In genomic region chr1:217574265-217574949, GRCh38 we compare ENCODE assay signal across 26 cellular contexts. TPM values are rescaled to one million over a fixed set of nuclear protein-coding genes. Genes with fewer than 3 reads are reported as not detected.
"Had no signal": no experiment of that assay in that cellular context is flagged by ENCODE, and none has a peak within 500 bp of the region (broad histone marks: within the 10 kb centered on the region; RNA-seq: fewer than 3 reads in every experiment).

No MANE protein-coding gene starts in this region.

- H3K27ac ChIP-seq: breast epithelium, dorsolateral prefrontal cortex, esophagus squamous epithelium, gastrocnemius medialis, lower lobe of right lung, upper lobe of right lung had no signal

- ATAC-seq: activated T-cell treated with anti-CD3 and anti-CD28 coated beads, Interleukin-2, amount 50 U/mL, for 4 hours; effector memory CD8-positive, alpha-beta T cell; gastrocnemius medialis; lower lobe of right lung; naive thymus-derived CD8-positive, alpha-beta T cell; upper lobe of right lung had no signal

- H3K27me3 ChIP-seq: breast epithelium, dorsolateral prefrontal cortex, esophagus squamous epithelium, gastrocnemius medialis, upper lobe of right lung had no signal

- H3K9me3 Mint-ChIP-seq: activated B cell treated with CpG ODN at 0.5 μM for 24 hours; activated naive CD8-positive, alpha-beta T cell treated with anti-CD3 and anti-CD28 coated beads, Interleukin-2, amount 10 ng/mL, durations not matched to agents 7 days and 5 days; activated T-cell treated with anti-CD3 and anti-CD28 coated beads, Interleukin-2, amount 50 U/mL, for 4 hours; activated T-helper 2 cell treated with anti-CD3 and anti-CD28 coated beads, Interferon-gamma antibody, Interleukin-2, Interleukin-4, amounts not matched to agents 10 μg/mL and 5 μg/mL and 100 μg/mL, durations not matched to agents 14 hours and 24 hours and 36 hours; central memory CD8-positive, alpha-beta T cell; effector memory CD8-positive, alpha-beta T cell; naive thymus-derived CD8-positive, alpha-beta T cell; T-helper 1 cell treated with Interleukin-12 subunit alpha and Interleukin-12 subunit beta and Interleukin-4 antibody, amounts not matched to agents 30 μg/mL and 1 μg/mL, for 36 hours had no signal

- H3K27me3 Mint-ChIP-seq: activated B cell treated with CpG ODN at 0.5 μM for 24 hours; activated naive CD8-positive, alpha-beta T cell treated with anti-CD3 and anti-CD28 coated beads, Interleukin-2, amount 10 ng/mL, durations not matched to agents 7 days and 5 days; central memory CD8-positive, alpha-beta T cell; effector memory CD8-positive, alpha-beta T cell; naive thymus-derived CD8-positive, alpha-beta T cell had no signal

- H3K27ac Mint-ChIP-seq: activated B cell treated with CpG ODN at 0.5 μM for 24 hours; activated naive CD8-positive, alpha-beta T cell treated with anti-CD3 and anti-CD28 coated beads, Interleukin-2, amount 10 ng/mL, durations not matched to agents 7 days and 5 days; activated T-helper 2 cell treated with anti-CD3 and anti-CD28 coated beads, Interferon-gamma antibody, Interleukin-2, Interleukin-4, amounts not matched to agents 10 μg/mL and 5 μg/mL and 100 μg/mL, durations not matched to agents 14 hours and 24 hours and 36 hours; effector memory CD8-positive, alpha-beta T cell; naive thymus-derived CD8-positive, alpha-beta T cell; T-helper 1 cell treated with Interleukin-12 subunit alpha and Interleukin-12 subunit beta and Interleukin-4 antibody, amounts not matched to agents 30 μg/mL and 1 μg/mL, for 36 hours had no signal

- H3K9me3 ChIP-seq: breast epithelium, esophagus squamous epithelium, gastrocnemius medialis, lower lobe of right lung, upper lobe of right lung had no signal

- H3K36me3 ChIP-seq: breast epithelium, esophagus squamous epithelium, gastrocnemius medialis, lower lobe of right lung, upper lobe of right lung had no signal

- H3K4me1 Mint-ChIP-seq: activated B cell treated with CpG ODN at 0.5 μM for 24 hours; activated naive CD8-positive, alpha-beta T cell treated with anti-CD3 and anti-CD28 coated beads, Interleukin-2, amount 10 ng/mL, durations not matched to agents 7 days and 5 days; naive thymus-derived CD8-positive, alpha-beta T cell had no signal

- H3K4me3 ChIP-seq: breast epithelium, dorsolateral prefrontal cortex, esophagus squamous epithelium, gastrocnemius medialis, lower lobe of right lung, upper lobe of right lung had no signal

- DNase-seq: activated B cell treated with CpG ODN at 0.5 μM for 24 hours; activated CD4-positive, alpha-beta T cell treated with anti-CD3 and anti-CD28 coated beads for 4 hours; activated CD4-positive, alpha-beta T cell treated with anti-CD3 and anti-CD28 coated beads, Interleukin-2, amount 50 U/mL, for 48 hours; activated CD8-positive, alpha-beta memory T cell treated with anti-CD3 and anti-CD28 coated beads, Interleukin-2, amount 50 U/mL, for 48 hours; activated naive CD4-positive, alpha-beta T cell treated with Interleukin-2 at 50 U/mL for 16 hours; activated naive CD8-positive, alpha-beta T cell treated with anti-CD3 and anti-CD28 coated beads, Interleukin-2, amount 10 ng/mL, durations not matched to agents 7 days and 5 days; activated T-cell treated with anti-CD3 and anti-CD28 coated beads, Interleukin-2, amount 50 U/mL, for 4 hours; amniotic stem cell; dorsolateral prefrontal cortex; effector memory CD8-positive, alpha-beta T cell; esophagus squamous epithelium; gastrocnemius medialis; head of caudate nucleus; lower lobe of right lung; mesendoderm; naive thymus-derived CD8-positive, alpha-beta T cell; retina; stimulated activated CD4-positive, alpha-beta T cell treated with anti-CD3 and anti-CD28 coated beads, Interleukin-4, amount 100 ng/mL, for 24 hours; stimulated activated naive CD4-positive, alpha-beta T cell treated with Interleukin-2 at 50 U/mL for 16 hours; T1000; upper lobe of right lung had no signal

- H3K4me1 ChIP-seq: breast epithelium, esophagus squamous epithelium, gastrocnemius medialis, lower lobe of right lung, upper lobe of right lung had no signal

- H3K36me3 Mint-ChIP-seq: activated naive CD8-positive, alpha-beta T cell treated with anti-CD3 and anti-CD28 coated beads, Interleukin-2, amount 10 ng/mL, durations not matched to agents 7 days and 5 days had no signal

- FAIRE-seq: colon had no signal

- H3K4me3 Mint-ChIP-seq: activated B cell treated with CpG ODN at 0.5 μM for 24 hours; activated naive CD8-positive, alpha-beta T cell treated with anti-CD3 and anti-CD28 coated beads, Interleukin-2, amount 10 ng/mL, durations not matched to agents 7 days and 5 days; activated T-cell treated with anti-CD3 and anti-CD28 coated beads, Interleukin-2, amount 50 U/mL, for 4 hours; central memory CD8-positive, alpha-beta T cell; effector memory CD8-positive, alpha-beta T cell; naive thymus-derived CD8-positive, alpha-beta T cell; T-helper 1 cell treated with Interleukin-12 subunit alpha and Interleukin-12 subunit beta and Interleukin-4 antibody, amounts not matched to agents 30 μg/mL and 1 μg/mL, for 36 hours had no signal

RNA-seq across cellular contexts. Expression of gene SPATA17, which starts 56.7 kb away (rescaled TPM):
- total RNA-seq: activated B cell treated with CpG ODN at 0.5 μM for 24 hours; activated naive CD8-positive, alpha-beta T cell treated with anti-CD3 and anti-CD28 coated beads, Interleukin-2, amount 10 ng/mL, durations not matched to agents 7 days and 5 days; activated T-cell treated with anti-CD3 and anti-CD28 coated beads, Interleukin-2, amount 50 U/mL, for 4 hours; activated T-helper 2 cell treated with anti-CD3 and anti-CD28 coated beads, Interferon-gamma antibody, Interleukin-2, Interleukin-4, amounts not matched to agents 10 μg/mL and 5 μg/mL and 100 μg/mL, durations not matched to agents 14 hours and 24 hours and 36 hours; naive thymus-derived CD8-positive, alpha-beta T cell had no signal
- polyA plus RNA-seq: naive thymus-derived CD8-positive, alpha-beta T cell had no signal
